Comparison of ENCODE assay signal across 8 cellular contexts in genomic region chr14:68862954-68863594, GRCh38.
DNase-seq lines count a peak whose midpoint lies in the region; ATAC-seq and TF ChIP-seq lines count a peak whose summit lies in the region.

No MANE protein-coding gene starts in this region.

- peaks cover 2% of the 10 kb centered on the region for H3K36me3 Mint-ChIP-seq in memory B cell

- peak; percentile 90 for TF ChIP-seq CTCF in C4-2B (conservative IDR thresholded peaks at IDR 0.05)
- peak; percentile 79 for TF ChIP-seq CTCF in HFF-Myc (IDR thresholded peaks at IDR 0.05; ENCODE audit: low read depth, low read length, missing control alignments)

- no peak overlapping the region for H3K4me3 ChIP-seq in HFF-Myc (replicated peaks; ENCODE audit: low read depth, low read length)

- H3K27me3 Mint-ChIP-seq in memory B cell = no peaks in the 10 kb centered on the region

- H3K9me3 Mint-ChIP-seq in memory B cell = peaks cover 2% of the 10 kb centered on the region

- DNase-seq in HFF-Myc (ENCODE audit: extremely low read depth, low read depth) (peak; percentile 65), NCI-H526 treated with DMSO at 0.1 percent for 48 hours (lab: John Stamatoyannopoulos, UW) (peak; percentile 31), ecto neural progenitor cell (ENCODE audit: low spot score) (peak; percentile 79), memory B cell (ENCODE audit: low spot score in 2 of 2) (peak; percentile 24 to 37)
- DNase-seq in activated CD4-positive, alpha-beta T cell treated with anti-CD3 and anti-CD28 coated beads, Interleukin-2, amount 50 U/mL, for 24 hours (ENCODE audit: low read depth in 1 of 2, low spot score in 1 of 2) = peak; percentile 24 to 41
- DNase-seq in stimulated activated CD8-positive, alpha-beta memory T cell treated with anti-CD3 and anti-CD28 coated beads, Interleukin-15, amount 100 ng/mL, for 24 hours (ENCODE audit: low read depth) = peak; percentile 34

- ATAC-seq in memory B cell (ENCODE audit: low read depth) (peak; percentile 43), GM19023 (IDR thresholded peaks at IDR 0.05; ENCODE audit: unreplicated experiment) (no peak)

- no peak overlapping the region for H3K4me3 Mint-ChIP-seq in memory B cell

- H3K27ac ChIP-seq in C4-2B = no peak overlapping the region

- no peak overlapping the region for H3K27ac Mint-ChIP-seq in memory B cell

- no peaks in the 10 kb centered on the region for H3K4me1 Mint-ChIP-seq in memory B cell
